8 cellular contexts compared by ENCODE assay signal in genomic region chr19:9791073-9791367, GRCh38. TPM values are rescaled to one million over a fixed set of nuclear protein-coding genes. Genes with fewer than 3 reads are reported as not detected.
A peak's percentile ranks its signal among the peaks of the same experiment; 100 is the strongest.
DNase-seq lines count a peak whose midpoint lies in the region; ATAC-seq and TF ChIP-seq lines count a peak whose summit lies in the region.
"Not testable (repeated sequence)": the region's sequence is repeated elsewhere in the genome, so short reads cannot be mapped to it uniquely, and the experiment has no call there.

No MANE protein-coding gene starts in this region.

- H3K9me3 ChIP-seq in A673 (ENCODE audit: low read depth, low read length, poor library complexity, severe bottlenecking); SK-N-MC (ENCODE audit: low read depth, low read length); iPS-15b (ENCODE audit: control insufficient read depth, insufficient read depth, low read length): not testable (repeated sequence)

- intact Hi-C loops in A673 (cut with micrococcal nuclease; ENCODE audit: unreplicated experiment): not testable (repeated sequence)
- intact Hi-C loops in activated naive CD4-positive, alpha-beta T cell treated with anti-CD3 and anti-CD28 coated beads for 36 hours (cut with micrococcal nuclease): loop anchor here (2.0 kb wide), 1 partner anchor 958 kb away; the partner anchor contains the start of genes MBD3L1 and ZNF558
- intact Hi-C loops in dorsolateral prefrontal cortex (cut with DNase I): loop anchor here (2.0 to 10.0 kb wide), 7 partner anchors 22 to 584 kb away; partner anchors contain the start of genes ZNF562 (in 1 of the 2) and ZNF846 (in 1 of the 2)

- TF ChIP-seq CTCF in A673 (conservative IDR thresholded peaks at IDR 0.05; ENCODE audit: low read depth, low read length); HFFc6 (IDR thresholded peaks at IDR 0.05); dorsolateral prefrontal cortex (IDR thresholded peaks at IDR 0.05 in 54 of 56, conservative IDR thresholded peaks at IDR 0.05 in 2 of 56; ENCODE audit: low read depth in 1 of 56, partially characterized antibody in 56 of 56); nephron progenitor cell (IDR thresholded peaks at IDR 0.05): not testable (repeated sequence)

- H3K27me3 ChIP-seq in A673 (replicated peaks; ENCODE audit: insufficient read depth, low read depth, low read length, poor library complexity); dorsolateral prefrontal cortex; iPS-15b (ENCODE audit: control insufficient read depth, insufficient read depth, low read length): not testable (repeated sequence)

- peaks cover 23% of the 10 kb centered on the region for H3K4me1 Mint-ChIP-seq in HFFc6 (ENCODE audit: low read depth)
- H3K4me1 Mint-ChIP-seq in activated naive CD4-positive, alpha-beta T cell treated with anti-CD3 and anti-CD28 coated beads for 36 hours (ENCODE audit: low read depth): peaks cover 16% of the 10 kb centered on the region
- H3K4me1 Mint-ChIP-seq in nephron progenitor cell: peaks cover 46% of the 10 kb centered on the region
- H3K4me1 Mint-ChIP-seq in stimulated activated effector memory CD8-positive, alpha-beta T cell treated with anti-CD3 and anti-CD28 coated beads, Interleukin-12 subunit alpha, Interleukin-12 subunit beta, amount 100 ng/mL, for 72 hours: peaks cover 21% of the 10 kb centered on the region

- not testable (repeated sequence) for BruUV-seq in A673 (replicated peaks; lab: Mats Ljungman, UMichigan)

- H3K36me3 ChIP-seq in A673 (ENCODE audit: insufficient read depth, low read length, poor library complexity, severe bottlenecking); SK-N-MC (ENCODE audit: insufficient read depth, low read length); iPS-15b (ENCODE audit: control insufficient read depth, insufficient read depth, low read length): not testable (repeated sequence)

- H3K4me3 ChIP-seq in A673 (ENCODE audit: low read depth, low read length, poor library complexity, severe bottlenecking) (peak overlapping the region; percentile 44), SK-N-MC (peak overlapping the region; percentile 76), dorsolateral prefrontal cortex (peak overlapping the region in 53 of 59 donors; percentile 34 to 84 (median 67)), iPS-15b (ENCODE audit: low read depth, low read length) (peak overlapping the region; percentile 35)

- H3K4me1 ChIP-seq in A673 (ENCODE audit: insufficient read depth, low read length, poor library complexity, severe bottlenecking); iPS-15b (ENCODE audit: control insufficient read depth, insufficient read depth, low read length): not testable (repeated sequence)

- CTCF ChIA-PET in A673 (lab: Charles Lee): interaction anchor here (1.0 kb wide), 1 partner anchor 165 kb away, joined by 3 read pairs; no protein-coding TSS in a partner anchor
- CTCF ChIA-PET in activated naive CD4-positive, alpha-beta T cell treated with anti-CD3 and anti-CD28 coated beads for 36 hours (lab: Charles Lee): interaction anchor here (1.0 to 1.8 kb wide), 2 partner anchors 165 to 585 kb away, joined by 3 to 8 read pairs; no protein-coding TSS in a partner anchor

- not testable (repeated sequence) for H3K9ac ChIP-seq in SK-N-MC (ENCODE audit: insufficient read length); iPS-15b (ENCODE audit: low read depth, low read length)

- not testable (repeated sequence) for H3K27ac ChIP-seq in A673 (ENCODE audit: low read depth, low read length, poor library complexity, severe bottlenecking); SK-N-MC
- H3K27ac ChIP-seq in dorsolateral prefrontal cortex: peak overlapping the region in 51 of 59 donors; percentile 13 to 93 (median 78)

- H3K9me3 Mint-ChIP-seq in HFFc6; activated naive CD4-positive, alpha-beta T cell treated with anti-CD3 and anti-CD28 coated beads for 36 hours; nephron progenitor cell; stimulated activated effector memory CD8-positive, alpha-beta T cell treated with anti-CD3 and anti-CD28 coated beads, Interleukin-12 subunit alpha, Interleukin-12 subunit beta, amount 100 ng/mL, for 72 hours: not testable (repeated sequence)

- not testable (repeated sequence) for H3K27me3 Mint-ChIP-seq in HFFc6 (ENCODE audit: insufficient read depth); activated naive CD4-positive, alpha-beta T cell treated with anti-CD3 and anti-CD28 coated beads for 36 hours (ENCODE audit: low read depth); nephron progenitor cell (ENCODE audit: low read depth, poor library complexity)

- H3K36me3 Mint-ChIP-seq in HFFc6 (ENCODE audit: low read depth); activated naive CD4-positive, alpha-beta T cell treated with anti-CD3 and anti-CD28 coated beads for 36 hours (ENCODE audit: low read depth); nephron progenitor cell (ENCODE audit: low read depth): not testable (repeated sequence)
- peaks cover 11% of the 10 kb centered on the region for H3K36me3 Mint-ChIP-seq in stimulated activated effector memory CD8-positive, alpha-beta T cell treated with anti-CD3 and anti-CD28 coated beads, Interleukin-12 subunit alpha, Interleukin-12 subunit beta, amount 100 ng/mL, for 72 hours

- ATAC-seq in stimulated activated effector memory CD8-positive, alpha-beta T cell treated with anti-CD3 and anti-CD28 coated beads, Interleukin-12 subunit alpha, Interleukin-12 subunit beta, amount 100 ng/mL, for 72 hours: not testable (repeated sequence)

- H3K27ac Mint-ChIP-seq in HFFc6: peak overlapping the region; percentile 74
- H3K27ac Mint-ChIP-seq in activated naive CD4-positive, alpha-beta T cell treated with anti-CD3 and anti-CD28 coated beads for 36 hours: not testable (repeated sequence)
- H3K27ac Mint-ChIP-seq in nephron progenitor cell: peak overlapping the region; percentile 88
- peak overlapping the region; percentile 95 for H3K27ac Mint-ChIP-seq in stimulated activated effector memory CD8-positive, alpha-beta T cell treated with anti-CD3 and anti-CD28 coated beads, Interleukin-12 subunit alpha, Interleukin-12 subunit beta, amount 100 ng/mL, for 72 hours

- POLR2A ChIA-PET in A673 (lab: Charles Lee; ENCODE audit: low non-redundant PET): not testable (repeated sequence)

- H3K4me3 Mint-ChIP-seq in HFFc6 (peak overlapping the region; percentile 88), nephron progenitor cell (peak overlapping the region; percentile 83)
- H3K4me3 Mint-ChIP-seq in activated naive CD4-positive, alpha-beta T cell treated with anti-CD3 and anti-CD28 coated beads for 36 hours: peak overlapping the region; percentile 5
- H3K4me3 Mint-ChIP-seq in stimulated activated effector memory CD8-positive, alpha-beta T cell treated with anti-CD3 and anti-CD28 coated beads, Interleukin-12 subunit alpha, Interleukin-12 subunit beta, amount 100 ng/mL, for 72 hours: peak overlapping the region; percentile 90

- DNase-seq in A673 (ENCODE audit: low spot score); HFFc6; SK-N-MC (ENCODE audit: low read depth, low spot score); activated naive CD4-positive, alpha-beta T cell treated with anti-CD3 and anti-CD28 coated beads for 36 hours; dorsolateral prefrontal cortex; nephron progenitor cell; stimulated activated effector memory CD8-positive, alpha-beta T cell treated with anti-CD3 and anti-CD28 coated beads, Interleukin-12 subunit alpha, Interleukin-12 subunit beta, amount 100 ng/mL, for 72 hours (ENCODE audit: low spot score in 2 of 2): not testable (repeated sequence)

RNA-seq across cellular contexts. Expression of gene ZNF846, which starts 22.5 kb away (rescaled TPM):
- total RNA-seq in A673 (2021) (3.9 and 7.7 TPM in 2 replicates), dorsolateral prefrontal cortex (10 to 100 TPM; 22.4 to 55.4 (median 33.7) TPM)
- total RNA-seq in HFFc6 (2021; fragmentation: NEBNext Ultra II Directional; extraction: Animal tissue kit (Norgen Biotek cat#: 25700)): 1 to 10 TPM; 3.9 to 6.2 (median 4.9) TPM
- total RNA-seq in activated naive CD4-positive, alpha-beta T cell treated with anti-CD3 and anti-CD28 coated beads for 36 hours: 1 to 10 TPM; 2.0 to 3.5 TPM

RNA-seq across cellular contexts. Expression of gene FBXL12, which starts 27.9 kb away (rescaled TPM):
- total RNA-seq in A673 (2021) (21.7 and 26.4 TPM in 2 replicates), dorsolateral prefrontal cortex (10 to 100 TPM; 10.8 to 26.2 (median 17.7) TPM)
- 10 to 100 TPM; 25.2 to 29.0 (median 27.2) TPM for total RNA-seq in HFFc6 (2021; fragmentation: NEBNext Ultra II Directional; extraction: Animal tissue kit (Norgen Biotek cat#: 25700))
- total RNA-seq in activated naive CD4-positive, alpha-beta T cell treated with anti-CD3 and anti-CD28 coated beads for 36 hours: 10 to 100 TPM; 17.5 to 19.8 TPM

RNA-seq across cellular contexts. Expression of gene UBL5, which starts 36.7 kb away (rescaled TPM):
- total RNA-seq in A673 (2021) (327 and 383 TPM in 2 replicates), dorsolateral prefrontal cortex (100 to 1,000 TPM; 172 to 365 (median 275) TPM)
- 100 to 1,000 TPM; 365 to 483 (median 418) TPM for total RNA-seq in HFFc6 (2021; fragmentation: NEBNext Ultra II Directional; extraction: Animal tissue kit (Norgen Biotek cat#: 25700))
- total RNA-seq in activated naive CD4-positive, alpha-beta T cell treated with anti-CD3 and anti-CD28 coated beads for 36 hours: 100 to 1,000 TPM; 287 to 298 TPM

RNA-seq across cellular contexts. Expression of gene PIN1, which starts 44.1 kb away (rescaled TPM):
- total RNA-seq in A673 (2021) (177 and 179 TPM in 2 replicates), dorsolateral prefrontal cortex (100 to 1,000 TPM; 108 to 307 (median 215) TPM)
- total RNA-seq in HFFc6 (2021; fragmentation: NEBNext Ultra II Directional; extraction: Animal tissue kit (Norgen Biotek cat#: 25700)): 100 to 1,000 TPM; 113 to 153 (median 120) TPM
- total RNA-seq in activated naive CD4-positive, alpha-beta T cell treated with anti-CD3 and anti-CD28 coated beads for 36 hours: 10 to 100 TPM; 84.5 to 88.1 TPM

Comparison
In these comparisons a context has a peak if more than half of its experiments do, and no peak if none do; other contexts are left out.
1. H3K4me3 Mint-ChIP-seq: peak in every context shown above with its lines; median percentile 90 in stimulated activated effector memory CD8-positive, alpha-beta T cell treated with anti-CD3 and anti-CD28 coated beads, Interleukin-12 subunit alpha, Interleukin-12 subunit beta, amount 100 ng/mL, for 72 hours; 88 in HFFc6; 83 in nephron progenitor cell; 5 in activated naive CD4-positive, alpha-beta T cell treated with anti-CD3 and anti-CD28 coated beads for 36 hours.